In genomic region chr1:160083968-160084770, GRCh38 we compare ENCODE assay signal across 1 cellular context.
TF ChIP-seq lines count a peak whose summit lies in the region.

No MANE protein-coding gene starts in this region.

TF ChIP-seq in K562, 482 proteins besides CTCF, POLR2A, EP300 and RAD21 (continued from another document):
- TF ChIP-seq TFAP4 (CRISPR knock-in tag; IDR thresholded peaks at IDR 0.05; ENCODE audit: borderline replicate concordance) (peak; percentile 55; the same call in 1 of the 2 replicates), MEIS2 (IDR thresholded peaks at IDR 0.05; ENCODE audit: partially characterized antibody) (no peak), CREB3 (tag; conservative IDR thresholded peaks at IDR 0.05; ENCODE audit: low read depth) (no peak), THAP7 (CRISPR knock-in tag; IDR thresholded peaks at IDR 0.05) (no peak)
